Comparison of ENCODE assay signal across 17 cellular contexts in genomic region chr10:116099031-116099430, GRCh38.
A peak's percentile ranks its signal among the peaks of the same experiment; 100 is the strongest.
DNase-seq lines count a peak whose midpoint lies in the region; TF ChIP-seq lines count a peak whose summit lies in the region.
"Had no signal": no experiment of that assay in that cellular context is flagged by ENCODE, and none has a peak within 500 bp of the region (broad histone marks: within the 10 kb centered on the region; RNA-seq: fewer than 3 reads in every experiment).

No MANE protein-coding gene starts in this region.

- DNase-seq in GM04503 (ENCODE audit: low read depth), result peak; percentile 61
- DNase-seq in activated effector memory CD4-positive, alpha-beta T cell treated with anti-CD3 and anti-CD28 coated beads, Interleukin-2, amount 50 U/mL, for 16 hours, result no peak
- no peak for DNase-seq in NCI-H748 treated with DMSO at 0.1 percent for 48 hours (lab: John Stamatoyannopoulos, UW)
- DNase-seq in transverse colon, result no peak
- DNase-seq in hippocampal formation (lab: John Stamatoyannopoulos, UW), result no peak
- DNase-seq: COR-L47, GOT3, NCI-H1092, NCI-H187, NCI-H69, PC-9 had no signal

- H3K4me3 Mint-ChIP-seq in brain (no peak overlapping the region), nephron (no peak overlapping the region)

- no peak overlapping the region for H3K27ac ChIP-seq in transverse colon
- H3K27ac ChIP-seq: C4-2B, HL-60, PC-9, SK-N-MC had no signal

- H3K36me3 ChIP-seq in transverse colon, result no peaks in the 10 kb centered on the region

- H3K27me3 Mint-ChIP-seq in brain (peaks cover 20% of the 10 kb centered on the region), nephron (ENCODE audit: low read depth) (peaks cover 10% of the 10 kb centered on the region)

- peaks cover 6% of the 10 kb centered on the region for H3K36me3 Mint-ChIP-seq in brain
- peaks cover 4% of the 10 kb centered on the region for H3K36me3 Mint-ChIP-seq in nephron (ENCODE audit: low read depth)

- no peak for TF ChIP-seq CTCF in brain (conservative IDR thresholded peaks at IDR 0.05)
- no peak for TF ChIP-seq CTCF in nephron (IDR thresholded peaks at IDR 0.05; ENCODE audit: unreplicated experiment in 3 of 3)
- no peak for TF ChIP-seq CTCF in transverse colon (IDR thresholded peaks at IDR 0.05)

- H3K9me3 Mint-ChIP-seq in brain (peaks cover 0 to 9% (median 4%) of the 10 kb centered on the region in 5 experiments), nephron (no peaks in the 10 kb centered on the region)

- TF ChIP-seq POLR2A in transverse colon (IDR thresholded peaks at IDR 0.05), result no peak

- in situ Hi-C loops in transverse colon (cut with MboI; ENCODE audit: low pct_ligation_motif_present in 1 of 4, low pct_unique_long_range_greater_than_20kb in 1 of 4, low sequenced_read_pairs in 3 of 4), result no loop called here

- peak overlapping the region in 3 of 5 experiments; percentile 27 to 57 (median 49) for H3K27ac Mint-ChIP-seq in brain
- H3K27ac Mint-ChIP-seq in nephron, result peak overlapping the region; percentile 63 to 85 (median 81)

- H3K4me1 Mint-ChIP-seq in brain, result peaks cover 61% of the 10 kb centered on the region
- peaks cover 66% of the 10 kb centered on the region for H3K4me1 Mint-ChIP-seq in nephron

- intact Hi-C loops in transverse colon (cut with DNase I; ENCODE audit: low total_unique reads), result no loop called here

- no peaks in the 10 kb centered on the region for H3K9me3 ChIP-seq in transverse colon

- no peaks in the 10 kb centered on the region for H3K27me3 ChIP-seq in transverse colon

- WGBS in transverse colon (ENCODE audit: low coverage in 1 of 2), 2 donors, result 36 to 40% methylated on average over 1 to 5 of the region's 5 CpGs

- TF ChIP-seq EP300 in transverse colon (IDR thresholded peaks at IDR 0.05; ENCODE audit: low read depth), result no peak

- peaks cover 0 to 10% (median 0%) of the 10 kb centered on the region in 4 donors for H3K4me1 ChIP-seq in transverse colon

- H3K4me3 ChIP-seq in transverse colon, result no peak overlapping the region
- H3K4me3 ChIP-seq: K562, PC-9, SK-N-MC had no signal
